Comparison of ENCODE assay signal across 2 cellular contexts in genomic region chr6:27407153-27407814, GRCh38.
TF ChIP-seq lines count a peak whose summit lies in the region.

No MANE protein-coding gene starts in this region.

TF ChIP-seq in IMR-90, 13 proteins besides CTCF, POLR2A, EP300 and RAD21:
- TF ChIP-seq USF2 (IDR thresholded peaks at IDR 0.05; ENCODE audit: low read depth, low read length) (no peak), NFE2L2 (IDR thresholded peaks at IDR 0.05; ENCODE audit: low read depth, low read length) (peak; percentile 75)

TF ChIP-seq in GM12878, 131 proteins besides CTCF, POLR2A, EP300 and RAD21:
- TF ChIP-seq PML (IDR thresholded peaks at IDR 0.05; ENCODE audit: low read length) (no peak), BACH1 (IDR thresholded peaks at IDR 0.05; ENCODE audit: borderline replicate concordance) (0 out of 2 replicates have a peak, but pooled peaks have one; percentile 18)
TF ChIP-seq in GM12878: peak in this region for 1.
